22 cellular contexts compared by ENCODE assay signal in genomic region chr6:157290797-157291196, GRCh38.
"Had no signal": no experiment of that assay in that cellular context is flagged by ENCODE, and none has a peak within 500 bp of the region (broad histone marks: within the 10 kb centered on the region; RNA-seq: fewer than 3 reads in every experiment).

No MANE protein-coding gene starts in this region.

- H3K9me2 ChIP-seq: SK-N-SH had no signal

- H3K4me2 ChIP-seq: SK-N-SH had no signal

- H3K27ac ChIP-seq: RWPE1 had no signal

- DNase-seq: IMR-90, Karpas-422, KG1, MG63, NCI-H1092, NCI-H1105 treated with DMSO at 0.1 percent for 48 hours, NCI-H1417 treated with DMSO at 0.1 percent for 48 hours, NCI-H146, NCI-H1694 treated with DMSO at 0.1 percent for 48 hours, NCI-H2029, NCI-H2081 treated with DMSO at 0.1 percent for 48 hours, NCI-H2171, NCI-H226, NCI-H446, NCI-H510A, NCI-H524 treated with DMSO at 0.1 percent for 48 hours, NCI-H69, NCI-H774, PC-3, SHP77, SK-N-SH had no signal

- H3K36me3 ChIP-seq: MG63 had no signal

- H3K9me3 ChIP-seq: MG63, SK-N-SH had no signal

- H3K4me3 ChIP-seq: MG63 had no signal

- H3K9ac ChIP-seq: SK-N-SH had no signal

- H3K27me3 ChIP-seq: MG63 had no signal
